ENCODE assay signal across 16 cellular contexts in the genomic region with DNA sequence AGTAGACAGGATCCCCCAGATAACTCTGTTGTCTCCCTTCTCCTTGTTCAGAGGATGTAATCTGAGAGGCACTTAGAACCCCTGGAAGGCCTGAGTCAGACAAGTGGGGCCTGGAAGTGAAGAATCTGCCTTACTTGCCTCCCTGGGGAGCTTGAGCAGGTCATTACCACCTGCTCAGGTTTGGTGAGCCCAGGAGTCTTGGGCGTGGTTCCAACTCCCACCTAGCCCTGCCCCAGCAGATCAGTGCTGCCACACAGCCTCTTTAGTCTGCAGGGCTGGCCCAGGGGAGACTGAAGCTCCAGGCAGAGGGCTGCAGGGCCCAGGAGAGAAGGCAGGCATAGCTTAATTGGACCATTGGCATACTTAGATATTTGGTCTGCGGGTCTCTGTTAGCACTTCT.
"Had no signal": no experiment of that assay in that cellular context is flagged by ENCODE, and none has a peak within 500 bp of the region (broad histone marks: within the 10 kb centered on the region; RNA-seq: fewer than 3 reads in every experiment).

No MANE protein-coding gene starts in this region.

- DNase-seq: activated CD4-positive, alpha-beta T cell treated with anti-CD3 and anti-CD28 coated beads, Interleukin-2, amount 50 U/mL, for 1 hour; activated CD4-positive, CD25-positive, alpha-beta regulatory T cell treated with anti-CD3 and anti-CD28 coated beads, Interleukin-2, amount 50 U/mL, for 72 hours; activated CD8-positive, alpha-beta memory T cell treated with anti-CD3 and anti-CD28 coated beads, Interleukin-2, amount 50 U/mL, for 4 hours; activated effector memory CD4-positive, alpha-beta T cell treated with Interleukin-2 at 50 U/mL for 16 hours; activated naive CD4-positive, alpha-beta T cell treated with anti-CD3 and anti-CD28 coated beads, Interleukin-2, amount 50 U/mL, for 16 hours; activated T-cell treated with anti-CD3 and anti-CD28 coated beads, Interleukin-2, amount 50 U/mL, for 4 hours; aorta; brain microvascular endothelial cell; central memory CD4-positive, alpha-beta T cell; colonic mucosa; erythroblast; foreskin melanocyte; hypothalamus; left lung; stimulated activated naive CD4-positive, alpha-beta T cell had no signal

- H3K27ac Mint-ChIP-seq: progenitor cell of endocrine pancreas had no signal

- H3K9me3 Mint-ChIP-seq: activated T-cell treated with anti-CD3 and anti-CD28 coated beads, Interleukin-2, amount 50 U/mL, for 4 hours had no signal

- H3K27me3 ChIP-seq: brain microvascular endothelial cell, colonic mucosa, left lung had no signal

- H3K9me3 ChIP-seq: colonic mucosa, left lung had no signal

- H3K4me3 Mint-ChIP-seq: activated T-cell treated with anti-CD3 and anti-CD28 coated beads, Interleukin-2, amount 50 U/mL, for 4 hours had no signal

- H3K27ac ChIP-seq: brain microvascular endothelial cell, colonic mucosa, left lung had no signal

- H3K27me3 Mint-ChIP-seq: progenitor cell of endocrine pancreas had no signal

- H3K4me3 ChIP-seq: colonic mucosa, left lung had no signal

- H3K36me3 ChIP-seq: brain microvascular endothelial cell, colonic mucosa, left lung had no signal
